Comparison of ENCODE assay signal across 1 cellular context in the genomic region with DNA sequence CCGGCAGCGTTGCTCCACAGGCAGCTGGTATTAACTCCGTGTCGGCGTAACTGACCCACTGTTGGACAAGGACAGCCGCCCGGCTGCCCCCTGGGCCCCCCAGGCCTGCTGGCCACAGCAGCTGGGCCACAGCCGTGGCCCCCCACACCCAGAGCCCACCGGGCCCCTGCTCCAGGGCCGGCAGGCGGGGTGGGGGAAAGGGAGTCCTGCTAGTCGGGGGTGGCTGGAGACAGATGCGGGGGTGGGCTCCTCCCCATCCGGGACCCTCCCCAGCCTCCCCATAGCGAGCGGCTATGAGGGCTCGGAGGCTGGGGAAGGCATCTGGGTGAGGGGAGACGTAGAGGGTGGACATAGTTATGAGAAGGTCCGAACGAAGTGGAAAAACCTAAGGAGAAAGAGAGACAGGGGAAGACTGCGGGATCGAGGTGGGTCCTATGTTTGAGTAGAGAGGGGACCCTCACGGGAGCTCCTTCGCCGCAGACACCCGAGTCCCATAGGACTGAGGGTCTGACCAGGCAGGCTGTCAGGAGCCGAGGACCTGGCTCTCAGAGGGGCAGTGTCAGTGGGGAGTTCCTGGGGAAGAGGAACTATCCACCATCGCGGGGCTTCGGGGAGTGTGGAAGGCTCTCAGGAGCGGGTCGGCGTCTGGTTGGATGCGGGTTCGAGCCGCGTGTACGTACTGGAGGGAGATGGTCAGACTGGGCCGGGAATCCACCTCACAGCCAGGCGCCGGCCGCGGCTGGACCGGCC.
TF ChIP-seq lines count a peak whose summit lies in the region.

No MANE protein-coding gene starts in this region.

TF ChIP-seq in K562, 482 proteins besides CTCF, POLR2A, EP300 and RAD21 (continued from another document and continues in another):
- TF ChIP-seq, protein P1, sequence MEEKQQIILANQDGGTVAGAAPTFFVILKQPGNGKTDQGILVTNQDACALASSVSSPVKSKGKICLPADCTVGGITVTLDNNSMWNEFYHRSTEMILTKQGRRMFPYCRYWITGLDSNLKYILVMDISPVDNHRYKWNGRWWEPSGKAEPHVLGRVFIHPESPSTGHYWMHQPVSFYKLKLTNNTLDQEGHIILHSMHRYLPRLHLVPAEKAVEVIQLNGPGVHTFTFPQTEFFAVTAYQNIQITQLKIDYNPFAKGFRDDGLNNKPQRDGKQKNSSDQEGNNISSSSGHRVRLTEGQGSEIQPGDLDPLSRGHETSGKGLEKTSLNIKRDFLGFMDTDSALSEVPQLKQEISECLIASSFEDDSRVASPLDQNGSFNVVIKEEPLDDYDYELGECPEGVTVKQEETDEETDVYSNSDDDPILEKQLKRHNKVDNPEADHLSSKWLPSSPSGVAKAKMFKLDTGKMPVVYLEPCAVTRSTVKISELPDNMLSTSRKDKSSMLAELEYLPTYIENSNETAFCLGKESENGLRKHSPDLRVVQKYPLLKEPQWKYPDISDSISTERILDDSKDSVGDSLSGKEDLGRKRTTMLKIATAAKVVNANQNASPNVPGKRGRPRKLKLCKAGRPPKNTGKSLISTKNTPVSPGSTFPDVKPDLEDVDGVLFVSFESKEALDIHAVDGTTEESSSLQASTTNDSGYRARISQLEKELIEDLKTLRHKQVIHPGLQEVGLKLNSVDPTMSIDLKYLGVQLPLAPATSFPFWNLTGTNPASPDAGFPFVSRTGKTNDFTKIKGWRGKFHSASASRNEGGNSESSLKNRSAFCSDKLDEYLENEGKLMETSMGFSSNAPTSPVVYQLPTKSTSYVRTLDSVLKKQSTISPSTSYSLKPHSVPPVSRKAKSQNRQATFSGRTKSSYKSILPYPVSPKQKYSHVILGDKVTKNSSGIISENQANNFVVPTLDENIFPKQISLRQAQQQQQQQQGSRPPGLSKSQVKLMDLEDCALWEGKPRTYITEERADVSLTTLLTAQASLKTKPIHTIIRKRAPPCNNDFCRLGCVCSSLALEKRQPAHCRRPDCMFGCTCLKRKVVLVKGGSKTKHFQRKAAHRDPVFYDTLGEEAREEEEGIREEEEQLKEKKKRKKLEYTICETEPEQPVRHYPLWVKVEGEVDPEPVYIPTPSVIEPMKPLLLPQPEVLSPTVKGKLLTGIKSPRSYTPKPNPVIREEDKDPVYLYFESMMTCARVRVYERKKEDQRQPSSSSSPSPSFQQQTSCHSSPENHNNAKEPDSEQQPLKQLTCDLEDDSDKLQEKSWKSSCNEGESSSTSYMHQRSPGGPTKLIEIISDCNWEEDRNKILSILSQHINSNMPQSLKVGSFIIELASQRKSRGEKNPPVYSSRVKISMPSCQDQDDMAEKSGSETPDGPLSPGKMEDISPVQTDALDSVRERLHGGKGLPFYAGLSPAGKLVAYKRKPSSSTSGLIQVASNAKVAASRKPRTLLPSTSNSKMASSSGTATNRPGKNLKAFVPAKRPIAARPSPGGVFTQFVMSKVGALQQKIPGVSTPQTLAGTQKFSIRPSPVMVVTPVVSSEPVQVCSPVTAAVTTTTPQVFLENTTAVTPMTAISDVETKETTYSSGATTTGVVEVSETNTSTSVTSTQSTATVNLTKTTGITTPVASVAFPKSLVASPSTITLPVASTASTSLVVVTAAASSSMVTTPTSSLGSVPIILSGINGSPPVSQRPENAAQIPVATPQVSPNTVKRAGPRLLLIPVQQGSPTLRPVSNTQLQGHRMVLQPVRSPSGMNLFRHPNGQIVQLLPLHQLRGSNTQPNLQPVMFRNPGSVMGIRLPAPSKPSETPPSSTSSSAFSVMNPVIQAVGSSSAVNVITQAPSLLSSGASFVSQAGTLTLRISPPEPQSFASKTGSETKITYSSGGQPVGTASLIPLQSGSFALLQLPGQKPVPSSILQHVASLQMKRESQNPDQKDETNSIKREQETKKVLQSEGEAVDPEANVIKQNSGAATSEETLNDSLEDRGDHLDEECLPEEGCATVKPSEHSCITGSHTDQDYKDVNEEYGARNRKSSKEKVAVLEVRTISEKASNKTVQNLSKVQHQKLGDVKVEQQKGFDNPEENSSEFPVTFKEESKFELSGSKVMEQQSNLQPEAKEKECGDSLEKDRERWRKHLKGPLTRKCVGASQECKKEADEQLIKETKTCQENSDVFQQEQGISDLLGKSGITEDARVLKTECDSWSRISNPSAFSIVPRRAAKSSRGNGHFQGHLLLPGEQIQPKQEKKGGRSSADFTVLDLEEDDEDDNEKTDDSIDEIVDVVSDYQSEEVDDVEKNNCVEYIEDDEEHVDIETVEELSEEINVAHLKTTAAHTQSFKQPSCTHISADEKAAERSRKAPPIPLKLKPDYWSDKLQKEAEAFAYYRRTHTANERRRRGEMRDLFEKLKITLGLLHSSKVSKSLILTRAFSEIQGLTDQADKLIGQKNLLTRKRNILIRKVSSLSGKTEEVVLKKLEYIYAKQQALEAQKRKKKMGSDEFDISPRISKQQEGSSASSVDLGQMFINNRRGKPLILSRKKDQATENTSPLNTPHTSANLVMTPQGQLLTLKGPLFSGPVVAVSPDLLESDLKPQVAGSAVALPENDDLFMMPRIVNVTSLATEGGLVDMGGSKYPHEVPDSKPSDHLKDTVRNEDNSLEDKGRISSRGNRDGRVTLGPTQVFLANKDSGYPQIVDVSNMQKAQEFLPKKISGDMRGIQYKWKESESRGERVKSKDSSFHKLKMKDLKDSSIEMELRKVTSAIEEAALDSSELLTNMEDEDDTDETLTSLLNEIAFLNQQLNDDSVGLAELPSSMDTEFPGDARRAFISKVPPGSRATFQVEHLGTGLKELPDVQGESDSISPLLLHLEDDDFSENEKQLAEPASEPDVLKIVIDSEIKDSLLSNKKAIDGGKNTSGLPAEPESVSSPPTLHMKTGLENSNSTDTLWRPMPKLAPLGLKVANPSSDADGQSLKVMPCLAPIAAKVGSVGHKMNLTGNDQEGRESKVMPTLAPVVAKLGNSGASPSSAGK (IDR thresholded peaks at IDR 0.05): peak; percentile 93
- TF ChIP-seq TEAD2 (tag; IDR thresholded peaks at IDR 0.05): no peak
- TF ChIP-seq HIVEP1 (CRISPR knock-in tag; IDR thresholded peaks at IDR 0.05): no peak
- TF ChIP-seq POLR2B (IDR thresholded peaks at IDR 0.05; ENCODE audit: low read depth, partially characterized antibody): peak; percentile 60
- TF ChIP-seq, protein P2, sequence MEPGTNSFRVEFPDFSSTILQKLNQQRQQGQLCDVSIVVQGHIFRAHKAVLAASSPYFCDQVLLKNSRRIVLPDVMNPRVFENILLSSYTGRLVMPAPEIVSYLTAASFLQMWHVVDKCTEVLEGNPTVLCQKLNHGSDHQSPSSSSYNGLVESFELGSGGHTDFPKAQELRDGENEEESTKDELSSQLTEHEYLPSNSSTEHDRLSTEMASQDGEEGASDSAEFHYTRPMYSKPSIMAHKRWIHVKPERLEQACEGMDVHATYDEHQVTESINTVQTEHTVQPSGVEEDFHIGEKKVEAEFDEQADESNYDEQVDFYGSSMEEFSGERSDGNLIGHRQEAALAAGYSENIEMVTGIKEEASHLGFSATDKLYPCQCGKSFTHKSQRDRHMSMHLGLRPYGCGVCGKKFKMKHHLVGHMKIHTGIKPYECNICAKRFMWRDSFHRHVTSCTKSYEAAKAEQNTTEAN (CRISPR knock-in tag; IDR thresholded peaks at IDR 0.05): peak; percentile 80; the same call in 1 of the 2 replicates
- TF ChIP-seq ARHGAP35 (IDR thresholded peaks at IDR 0.05; ENCODE audit: partially characterized antibody): peak; percentile 5
- TF ChIP-seq BCOR (IDR thresholded peaks at IDR 0.05): peak; percentile 49; the same call in 1 of the 2 replicates
- TF ChIP-seq RFX5 (IDR thresholded peaks at IDR 0.05; ENCODE audit: low read depth, low read length): no peak
- TF ChIP-seq, protein P3, sequence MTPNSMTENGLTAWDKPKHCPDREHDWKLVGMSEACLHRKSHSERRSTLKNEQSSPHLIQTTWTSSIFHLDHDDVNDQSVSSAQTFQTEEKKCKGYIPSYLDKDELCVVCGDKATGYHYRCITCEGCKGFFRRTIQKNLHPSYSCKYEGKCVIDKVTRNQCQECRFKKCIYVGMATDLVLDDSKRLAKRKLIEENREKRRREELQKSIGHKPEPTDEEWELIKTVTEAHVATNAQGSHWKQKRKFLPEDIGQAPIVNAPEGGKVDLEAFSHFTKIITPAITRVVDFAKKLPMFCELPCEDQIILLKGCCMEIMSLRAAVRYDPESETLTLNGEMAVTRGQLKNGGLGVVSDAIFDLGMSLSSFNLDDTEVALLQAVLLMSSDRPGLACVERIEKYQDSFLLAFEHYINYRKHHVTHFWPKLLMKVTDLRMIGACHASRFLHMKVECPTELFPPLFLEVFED (CRISPR knock-in tag; conservative IDR thresholded peaks at IDR 0.05): peak; percentile 46; the same call in 1 of the 2 replicates
- TF ChIP-seq TFAM (CRISPR knock-in tag; conservative IDR thresholded peaks at IDR 0.05): no peak
- TF ChIP-seq NR4A1 (CRISPR knock-in tag; IDR thresholded peaks at IDR 0.05): peak; percentile 26
- TF ChIP-seq NR4A1 (tag; IDR thresholded peaks at IDR 0.05): no peak
- TF ChIP-seq GTF2A2 (tag; IDR thresholded peaks at IDR 0.05): 0 out of 2 replicates have a peak, but pooled peaks have one; percentile 73
- 0 out of 2 replicates have a peak, but pooled peaks have one; percentile 63 for TF ChIP-seq ZBTB1 (CRISPR knock-in tag; IDR thresholded peaks at IDR 0.05; ENCODE audit: borderline replicate concordance, low read depth)
- TF ChIP-seq, protein P4, sequence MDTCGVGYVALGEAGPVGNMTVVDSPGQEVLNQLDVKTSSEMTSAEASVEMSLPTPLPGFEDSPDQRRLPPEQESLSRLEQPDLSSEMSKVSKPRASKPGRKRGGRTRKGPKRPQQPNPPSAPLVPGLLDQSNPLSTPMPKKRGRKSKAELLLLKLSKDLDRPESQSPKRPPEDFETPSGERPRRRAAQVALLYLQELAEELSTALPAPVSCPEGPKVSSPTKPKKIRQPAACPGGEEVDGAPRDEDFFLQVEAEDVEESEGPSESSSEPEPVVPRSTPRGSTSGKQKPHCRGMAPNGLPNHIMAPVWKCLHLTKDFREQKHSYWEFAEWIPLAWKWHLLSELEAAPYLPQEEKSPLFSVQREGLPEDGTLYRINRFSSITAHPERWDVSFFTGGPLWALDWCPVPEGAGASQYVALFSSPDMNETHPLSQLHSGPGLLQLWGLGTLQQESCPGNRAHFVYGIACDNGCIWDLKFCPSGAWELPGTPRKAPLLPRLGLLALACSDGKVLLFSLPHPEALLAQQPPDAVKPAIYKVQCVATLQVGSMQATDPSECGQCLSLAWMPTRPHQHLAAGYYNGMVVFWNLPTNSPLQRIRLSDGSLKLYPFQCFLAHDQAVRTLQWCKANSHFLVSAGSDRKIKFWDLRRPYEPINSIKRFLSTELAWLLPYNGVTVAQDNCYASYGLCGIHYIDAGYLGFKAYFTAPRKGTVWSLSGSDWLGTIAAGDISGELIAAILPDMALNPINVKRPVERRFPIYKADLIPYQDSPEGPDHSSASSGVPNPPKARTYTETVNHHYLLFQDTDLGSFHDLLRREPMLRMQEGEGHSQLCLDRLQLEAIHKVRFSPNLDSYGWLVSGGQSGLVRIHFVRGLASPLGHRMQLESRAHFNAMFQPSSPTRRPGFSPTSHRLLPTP (IDR thresholded peaks at IDR 0.05; ENCODE audit: borderline replicate concordance, extremely low read depth, insufficient read length): peak; percentile 70
- no peak for TF ChIP-seq KLF6 (CRISPR knock-in tag; IDR thresholded peaks at IDR 0.05; ENCODE audit: borderline replicate concordance)
- TF ChIP-seq ZNF217 (CRISPR knock-in tag; IDR thresholded peaks at IDR 0.05): 0 out of 2 replicates have a peak, but pooled peaks have one; percentile 55
- TF ChIP-seq HLTF (IDR thresholded peaks at IDR 0.05): peak; percentile 45; the same call in 1 of the 2 replicates
- TF ChIP-seq TARDBP (IDR thresholded peaks at IDR 0.05): no peak
- peak; percentile 69 for TF ChIP-seq MIER1 (IDR thresholded peaks at IDR 0.05; ENCODE audit: low read depth)
- no peak for TF ChIP-seq XRCC3 (IDR thresholded peaks at IDR 0.05)
- peak; percentile 72; the same call in 1 of the 2 replicates for TF ChIP-seq ZNF589 (CRISPR knock-in tag; IDR thresholded peaks at IDR 0.05; ENCODE audit: low read depth)
- TF ChIP-seq YBX1 (IDR thresholded peaks at IDR 0.05): no peak
- TF ChIP-seq, protein P5, sequence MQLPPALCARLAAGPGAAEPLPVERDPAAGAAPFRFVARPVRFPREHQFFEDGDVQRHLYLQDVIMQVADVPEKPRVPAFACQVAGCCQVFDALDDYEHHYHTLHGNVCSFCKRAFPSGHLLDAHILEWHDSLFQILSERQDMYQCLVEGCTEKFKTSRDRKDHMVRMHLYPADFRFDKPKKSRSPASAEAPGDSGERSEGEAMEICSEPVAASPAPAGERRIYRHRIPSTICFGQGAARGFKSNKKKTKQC (CRISPR knock-in tag; IDR thresholded peaks at IDR 0.05): peak; percentile 92
- TF ChIP-seq YY1 (IDR thresholded peaks at IDR 0.05; ENCODE audit: borderline replicate concordance in 1 of 3, control insufficient read depth in 1 of 3, extremely low read depth in 1 of 3, insufficient read depth in 3 of 3, insufficient read length in 1 of 3, insufficient replicate concordance in 2 of 3, low read depth in 1 of 3, low read length in 2 of 3): peak in 1 of 3 experiments; percentile 47
- TF ChIP-seq KAT2B (IDR thresholded peaks at IDR 0.05; ENCODE audit: low read depth, low read length): no peak
- no peak for TF ChIP-seq SIRT6 (IDR thresholded peaks at IDR 0.05; ENCODE audit: low read depth, low read length)
- no peak for TF ChIP-seq RCOR1 (IDR thresholded peaks at IDR 0.05; ENCODE audit: borderline replicate concordance in 1 of 2, low read depth in 2 of 2, low read length in 2 of 2)
- TF ChIP-seq TAF7 (tag; IDR thresholded peaks at IDR 0.05): no peak; the same call in 1 of the 2 replicates
- TF ChIP-seq DNMT1 (IDR thresholded peaks at IDR 0.05): peak; percentile 25; the same call in 1 of the 2 replicates
- TF ChIP-seq JUN (IDR thresholded peaks at IDR 0.05; ENCODE audit: borderline replicate concordance, low read depth, low read length): no peak
- no peak; the same call in 1 of the 2 replicates for TF ChIP-seq JUN (CRISPR knock-in tag; IDR thresholded peaks at IDR 0.05; ENCODE audit: borderline replicate concordance)
